28 cellular contexts compared by ENCODE assay signal in genomic region chr10:11437391-11438241, GRCh38.
A peak's percentile ranks its signal among the peaks of the same experiment; 100 is the strongest.
DNase-seq lines count a peak whose midpoint lies in the region; ATAC-seq, FAIRE-seq and TF ChIP-seq lines count a peak whose summit lies in the region.
"Had no signal": no experiment of that assay in that cellular context is flagged by ENCODE, and none has a peak within 500 bp of the region (broad histone marks: within the 10 kb centered on the region; RNA-seq: fewer than 3 reads in every experiment).

No MANE protein-coding gene starts in this region.

- peaks cover 3% of the 10 kb centered on the region for H3K4me1 ChIP-seq in mesendoderm (ENCODE audit: control insufficient read depth, low read depth, low read length)
- H3K4me1 ChIP-seq: foreskin keratinocyte, parathyroid adenoma, sigmoid colon, testis had no signal

- H3K18ac ChIP-seq in mesendoderm (ENCODE audit: low read length) = no peak overlapping the region

- no peaks in the 10 kb centered on the region for H3K36me3 ChIP-seq in mesendoderm (ENCODE audit: control insufficient read depth, insufficient read depth, low read length)
- H3K36me3 ChIP-seq: sigmoid colon had no signal

- H3K9ac ChIP-seq in mesendoderm (ENCODE audit: low read length) = no peak overlapping the region
- H3K9ac ChIP-seq: GM23248, parathyroid adenoma had no signal

- H2BK120ac ChIP-seq in mesendoderm (ENCODE audit: low read depth, low read length) = no peak overlapping the region

- no peaks in the 10 kb centered on the region for H3K27me3 ChIP-seq in mesendoderm (ENCODE audit: insufficient read depth, low read length, poor library complexity)
- H3K27me3 ChIP-seq: foreskin keratinocyte, sigmoid colon, testis had no signal

- in situ Hi-C loops in G401 (cut with HindIII; ENCODE audit: low sequenced_read_pairs) = no loop called here

- no peak overlapping the region for H2BK5ac ChIP-seq in mesendoderm (ENCODE audit: low read length)

- no peak overlapping the region for H3K4me3 ChIP-seq in mesendoderm (ENCODE audit: low read length)
- H3K4me3 ChIP-seq: GM23248, sigmoid colon, testis had no signal

- no peak overlapping the region for H3K4me2 ChIP-seq in mesendoderm (ENCODE audit: low read length)

- no peak overlapping the region for H3K23ac ChIP-seq in mesendoderm (ENCODE audit: low read length)

- DNase-seq in COLO668 (lab: John Stamatoyannopoulos, UW; ENCODE audit: unreplicated experiment) (peak; percentile 35), G401 (ENCODE audit: low spot score) (peak; percentile 3), mesendoderm (peak; percentile 72), GM12892 (ENCODE audit: insufficient read length) (no peak), MV-4-11 (lab: John Stamatoyannopoulos, UW) (no peak)
- peak; percentile 38 for DNase-seq in activated CD8-positive, alpha-beta memory T cell treated with anti-CD3 and anti-CD28 coated beads, Interleukin-2, amount 50 U/mL, for 48 hours
- DNase-seq: activated CD4-positive, alpha-beta T cell treated with anti-CD3 and anti-CD28 coated beads for 4 hours; cortex of kidney; foreskin keratinocyte; GDM1; GM23248; hypothalamus; KG1; kidney glomerular epithelial cell; mammary epithelial cell; naive thymus-derived CD4-positive, alpha-beta T cell; NCI-H1930; NCI-H524; OCI-M1; SHP77 treated with DMSO at 0.1 percent for 48 hours; sigmoid colon; testis had no signal

- H3K4ac ChIP-seq in mesendoderm (ENCODE audit: low read depth, low read length) = no peak overlapping the region

- no CpG with 5 or more reads among the region's 29 CpGs for WGBS in mesendoderm (ENCODE audit: extremely low coverage, insufficient coverage, low lambda C conversion rate)

- no peaks in the 10 kb centered on the region for H3K79me2 ChIP-seq in mesendoderm (ENCODE audit: control insufficient read depth, insufficient read depth, low read length)
- H3K79me2 ChIP-seq: parathyroid adenoma had no signal

- no peak for ATAC-seq in HG03175 (IDR thresholded peaks at IDR 0.05; ENCODE audit: unreplicated experiment)
- no peak for ATAC-seq in HG03280 (IDR thresholded peaks at IDR 0.05; ENCODE audit: unreplicated experiment)
- ATAC-seq: foreskin keratinocyte; naive thymus-derived CD4-positive, alpha-beta T cell; stimulated activated effector memory CD8-positive, alpha-beta T cell treated with anti-CD3 and anti-CD28 coated beads, Interleukin-12 subunit alpha, Interleukin-12 subunit beta, amount 100 ng/mL, for 72 hours had no signal

- H3K27ac ChIP-seq in mesendoderm (ENCODE audit: low read depth, low read length) = no peak overlapping the region
- H3K27ac ChIP-seq: C4-2B, epithelial cell of prostate, foreskin keratinocyte, GM23248, parathyroid adenoma, sigmoid colon, testis had no signal

- H4K5ac ChIP-seq in mesendoderm (ENCODE audit: low read length) = no peak overlapping the region

- no peak for TF ChIP-seq POLR2A in GM12892 (IDR thresholded peaks at IDR 0.05; ENCODE audit: low read depth, low read length)

- FAIRE-seq in GM12892 (lab: Jason Lieb, UNC) = no peak

- no peak overlapping the region for H4K8ac ChIP-seq in mesendoderm (ENCODE audit: low read depth, low read length)

- H3K56ac ChIP-seq in mesendoderm (ENCODE audit: low read length) = peak overlapping the region; percentile 78

- H3K79me1 ChIP-seq in mesendoderm (ENCODE audit: low read length) = no peaks in the 10 kb centered on the region

- no peak overlapping the region for H2BK15ac ChIP-seq in mesendoderm (replicated peaks; ENCODE audit: low read depth)

- H2AK5ac ChIP-seq in mesendoderm (ENCODE audit: low read length) = no peak overlapping the region

Comparison
In these comparisons a context has a peak if more than half of its experiments do, and no peak if none do; other contexts are left out.
1. DNase-seq: peak in COLO668 (single experiment), G401 (single experiment), activated CD8-positive, alpha-beta memory T cell treated with anti-CD3 and anti-CD28 coated beads, Interleukin-2, amount 50 U/mL, for 48 hours (single experiment) and mesendoderm (single experiment); none in GM12892 (single experiment) and MV-4-11 (single experiment).